ENCODE assay signal across 1 cellular context in the genomic region with DNA sequence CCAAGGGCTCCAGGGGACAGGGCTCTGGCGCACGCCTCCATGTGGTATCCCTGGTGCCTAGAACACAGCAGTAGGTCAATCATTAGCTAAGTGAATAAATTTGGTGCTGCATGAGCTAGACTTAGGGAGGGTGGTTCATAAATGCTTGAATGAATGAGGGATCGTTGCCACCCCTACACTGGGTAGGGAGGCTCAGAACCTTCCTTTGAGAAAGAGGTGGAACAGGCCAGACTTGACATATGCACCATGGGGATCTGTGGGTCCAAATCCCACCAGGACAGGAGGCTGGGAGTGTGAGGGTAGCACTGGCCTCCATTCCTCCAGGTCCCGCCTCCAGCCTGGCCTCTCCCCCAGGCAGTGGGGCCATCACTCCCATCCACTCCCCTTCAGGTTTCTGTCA.
TF ChIP-seq lines count a peak whose summit lies in the region.

No MANE protein-coding gene starts in this region.

TF ChIP-seq in K562, 482 proteins besides CTCF, POLR2A, EP300 and RAD21:
- TF ChIP-seq ESRRB (CRISPR knock-in tag; IDR thresholded peaks at IDR 0.05; ENCODE audit: borderline replicate concordance) (no peak), CEBPG (CRISPR knock-in tag; IDR thresholded peaks at IDR 0.05) (no peak), CEBPG (tag; conservative IDR thresholded peaks at IDR 0.05 in 1 of 2, IDR thresholded peaks at IDR 0.05 in 1 of 2) (no peak), ZNF589 (CRISPR knock-in tag; IDR thresholded peaks at IDR 0.05; ENCODE audit: low read depth) (no peak), NR2C2 (CRISPR knock-in tag; IDR thresholded peaks at IDR 0.05) (no peak), NR2C2 (tag; IDR thresholded peaks at IDR 0.05) (no peak), ZNF75A (CRISPR knock-in tag; IDR thresholded peaks at IDR 0.05) (no peak), SMC3 (conservative IDR thresholded peaks at IDR 0.05; ENCODE audit: insufficient read depth, low read depth, low read length) (no peak), CHCHD3 (CRISPR knock-in tag; IDR thresholded peaks at IDR 0.05) (no peak), ELF4 (CRISPR knock-in tag; IDR thresholded peaks at IDR 0.05) (no peak)
- TF ChIP-seq, protein P1, sequence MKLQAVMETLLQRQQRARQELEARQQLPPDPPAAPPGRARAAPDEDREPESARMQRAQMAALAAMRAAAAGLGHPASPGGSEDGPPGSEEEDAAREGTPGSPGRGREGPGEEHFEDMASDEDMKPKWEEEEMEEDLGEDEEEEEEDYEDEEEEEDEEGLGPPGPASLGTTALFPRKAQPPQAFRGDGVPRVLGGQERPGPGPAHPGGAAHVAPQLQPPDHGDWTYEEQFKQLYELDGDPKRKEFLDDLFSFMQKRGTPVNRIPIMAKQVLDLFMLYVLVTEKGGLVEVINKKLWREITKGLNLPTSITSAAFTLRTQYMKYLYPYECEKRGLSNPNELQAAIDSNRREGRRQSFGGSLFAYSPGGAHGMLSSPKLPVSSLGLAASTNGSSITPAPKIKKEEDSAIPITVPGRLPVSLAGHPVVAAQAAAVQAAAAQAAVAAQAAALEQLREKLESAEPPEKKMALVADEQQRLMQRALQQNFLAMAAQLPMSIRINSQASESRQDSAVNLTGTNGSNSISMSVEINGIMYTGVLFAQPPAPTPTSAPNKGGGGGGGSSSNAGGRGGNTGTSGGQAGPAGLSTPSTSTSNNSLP (IDR thresholded peaks at IDR 0.05; ENCODE audit: borderline replicate concordance, low read depth, low read length) = no peak
- TF ChIP-seq, protein P2, sequence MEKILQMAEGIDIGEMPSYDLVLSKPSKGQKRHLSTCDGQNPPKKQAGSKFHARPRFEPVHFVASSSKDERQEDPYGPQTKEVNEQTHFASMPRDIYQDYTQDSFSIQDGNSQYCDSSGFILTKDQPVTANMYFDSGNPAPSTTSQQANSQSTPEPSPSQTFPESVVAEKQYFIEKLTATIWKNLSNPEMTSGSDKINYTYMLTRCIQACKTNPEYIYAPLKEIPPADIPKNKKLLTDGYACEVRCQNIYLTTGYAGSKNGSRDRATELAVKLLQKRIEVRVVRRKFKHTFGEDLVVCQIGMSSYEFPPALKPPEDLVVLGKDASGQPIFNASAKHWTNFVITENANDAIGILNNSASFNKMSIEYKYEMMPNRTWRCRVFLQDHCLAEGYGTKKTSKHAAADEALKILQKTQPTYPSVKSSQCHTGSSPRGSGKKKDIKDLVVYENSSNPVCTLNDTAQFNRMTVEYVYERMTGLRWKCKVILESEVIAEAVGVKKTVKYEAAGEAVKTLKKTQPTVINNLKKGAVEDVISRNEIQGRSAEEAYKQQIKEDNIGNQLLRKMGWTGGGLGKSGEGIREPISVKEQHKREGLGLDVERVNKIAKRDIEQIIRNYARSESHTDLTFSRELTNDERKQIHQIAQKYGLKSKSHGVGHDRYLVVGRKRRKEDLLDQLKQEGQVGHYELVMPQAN (IDR thresholded peaks at IDR 0.05; ENCODE audit: borderline replicate concordance) = no peak
- TF ChIP-seq, protein P3, sequence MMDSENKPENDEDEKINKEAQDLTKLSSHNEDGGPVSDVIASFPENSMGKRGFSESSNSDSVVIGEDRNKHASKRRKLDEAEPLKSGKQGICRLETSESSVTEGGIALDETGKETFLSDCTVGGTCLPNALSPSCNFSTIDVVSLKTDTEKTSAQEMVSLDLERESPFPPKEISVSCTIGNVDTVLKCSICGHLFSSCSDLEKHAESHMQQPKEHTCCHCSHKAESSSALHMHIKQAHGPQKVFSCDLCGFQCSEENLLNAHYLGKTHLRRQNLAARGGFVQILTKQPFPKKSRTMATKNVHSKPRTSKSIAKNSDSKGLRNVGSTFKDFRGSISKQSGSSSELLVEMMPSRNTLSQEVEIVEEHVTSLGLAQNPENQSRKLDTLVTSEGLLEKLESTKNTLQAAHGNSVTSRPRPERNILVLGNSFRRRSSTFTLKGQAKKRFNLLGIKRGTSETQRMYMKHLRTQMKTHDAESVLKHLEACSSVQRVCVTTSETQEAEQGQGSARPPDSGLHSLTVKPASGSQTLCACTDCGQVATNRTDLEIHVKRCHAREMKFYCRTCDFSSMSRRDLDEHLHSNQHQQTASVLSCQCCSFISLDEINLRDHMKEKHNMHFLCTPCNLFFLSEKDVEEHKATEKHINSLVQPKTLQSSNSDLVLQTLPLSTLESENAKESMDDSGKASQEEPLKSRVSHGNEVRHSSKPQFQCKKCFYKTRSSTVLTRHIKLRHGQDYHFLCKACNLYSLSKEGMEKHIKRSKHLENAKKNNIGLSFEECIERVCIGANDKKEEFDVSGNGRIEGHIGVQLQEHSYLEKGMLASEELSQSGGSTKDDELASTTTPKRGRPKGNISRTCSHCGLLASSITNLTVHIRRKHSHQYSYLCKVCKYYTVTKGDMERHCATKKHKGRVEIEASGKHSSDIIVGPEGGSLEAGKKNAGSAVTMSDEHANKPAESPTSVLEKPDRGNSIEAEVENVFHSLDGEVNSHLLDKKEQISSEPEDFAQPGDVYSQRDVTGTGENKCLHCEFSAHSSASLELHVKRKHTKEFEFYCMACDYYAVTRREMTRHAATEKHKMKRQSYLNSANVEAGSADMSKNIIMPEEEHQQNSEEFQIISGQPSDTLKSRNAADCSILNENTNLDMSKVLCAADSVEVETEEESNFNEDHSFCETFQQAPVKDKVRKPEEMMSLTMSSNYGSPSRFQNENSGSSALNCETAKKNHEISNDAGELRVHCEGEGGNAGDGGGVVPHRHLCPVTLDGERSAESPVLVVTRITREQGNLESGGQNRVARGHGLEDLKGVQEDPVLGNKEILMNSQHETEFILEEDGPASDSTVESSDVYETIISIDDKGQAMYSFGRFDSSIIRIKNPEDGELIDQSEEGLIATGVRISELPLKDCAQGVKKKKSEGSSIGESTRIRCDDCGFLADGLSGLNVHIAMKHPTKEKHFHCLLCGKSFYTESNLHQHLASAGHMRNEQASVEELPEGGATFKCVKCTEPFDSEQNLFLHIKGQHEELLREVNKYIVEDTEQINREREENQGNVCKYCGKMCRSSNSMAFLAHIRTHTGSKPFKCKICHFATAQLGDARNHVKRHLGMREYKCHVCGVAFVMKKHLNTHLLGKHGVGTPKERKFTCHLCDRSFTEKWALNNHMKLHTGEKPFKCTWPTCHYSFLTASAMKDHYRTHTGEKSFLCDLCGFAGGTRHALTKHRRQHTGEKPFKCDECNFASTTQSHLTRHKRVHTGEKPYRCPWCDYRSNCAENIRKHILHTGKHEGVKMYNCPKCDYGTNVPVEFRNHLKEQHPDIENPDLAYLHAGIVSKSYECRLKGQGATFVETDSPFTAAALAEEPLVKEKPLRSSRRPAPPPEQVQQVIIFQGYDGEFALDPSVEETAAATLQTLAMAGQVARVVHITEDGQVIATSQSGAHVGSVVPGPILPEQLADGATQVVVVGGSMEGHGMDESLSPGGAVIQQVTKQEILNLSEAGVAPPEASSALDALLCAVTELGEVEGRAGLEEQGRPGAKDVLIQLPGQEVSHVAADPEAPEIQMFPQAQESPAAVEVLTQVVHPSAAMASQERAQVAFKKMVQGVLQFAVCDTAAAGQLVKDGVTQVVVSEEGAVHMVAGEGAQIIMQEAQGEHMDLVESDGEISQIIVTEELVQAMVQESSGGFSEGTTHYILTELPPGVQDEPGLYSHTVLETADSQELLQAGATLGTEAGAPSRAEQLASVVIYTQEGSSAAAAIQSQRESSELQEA (IDR thresholded peaks at IDR 0.05; ENCODE audit: low read depth) = no peak
- TF ChIP-seq, protein P4, sequence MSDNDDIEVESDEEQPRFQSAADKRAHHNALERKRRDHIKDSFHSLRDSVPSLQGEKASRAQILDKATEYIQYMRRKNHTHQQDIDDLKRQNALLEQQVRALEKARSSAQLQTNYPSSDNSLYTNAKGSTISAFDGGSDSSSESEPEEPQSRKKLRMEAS (CRISPR knock-in tag; IDR thresholded peaks at IDR 0.05) = no peak
